In the genomic region with DNA sequence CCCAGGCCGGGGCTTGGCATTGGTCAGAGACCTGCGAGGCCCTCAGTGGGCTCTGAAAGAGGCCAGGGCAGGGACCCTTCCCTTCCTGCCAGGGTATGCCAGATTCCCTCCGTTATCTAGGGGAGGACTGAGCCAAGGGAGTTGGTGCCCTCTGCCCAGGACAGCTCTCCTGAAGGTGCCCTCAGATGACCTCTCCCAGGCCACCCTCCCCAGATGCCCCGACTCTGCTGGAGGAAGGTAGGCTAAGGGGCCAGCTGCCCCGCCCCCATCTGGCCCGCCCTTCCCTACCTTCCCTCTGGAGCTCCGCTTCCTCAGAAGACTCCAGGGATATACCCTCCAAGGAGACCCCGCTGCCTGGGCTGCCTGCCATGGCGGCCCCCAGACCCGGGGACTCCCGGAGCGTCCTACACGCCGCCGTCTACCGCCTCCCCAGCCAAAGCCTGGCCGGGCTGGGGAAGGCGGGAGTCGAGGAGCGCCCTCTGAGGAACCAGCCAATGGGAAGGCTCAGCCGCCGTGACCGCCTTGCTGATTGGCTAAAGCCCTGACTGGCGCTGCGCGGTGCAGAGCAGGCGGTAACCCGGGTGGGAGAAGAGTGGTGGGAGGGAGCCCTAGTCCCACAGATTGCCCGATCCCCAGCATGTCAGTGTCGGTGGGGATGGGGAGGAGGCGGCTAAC, we compare ENCODE assay signal across 8 cellular contexts. TPM values are rescaled to one million over a fixed set of nuclear protein-coding genes. Genes with fewer than 3 reads are reported as not detected.
DNase-seq lines count a peak whose midpoint lies in the region; ATAC-seq, FAIRE-seq and TF ChIP-seq lines count a peak whose summit lies in the region.

No MANE protein-coding gene starts in this region.

- BruUV-seq in Calu3 (replicated peaks; lab: Mats Ljungman, UMichigan): no TSS peak

- DNase-seq in Calu3: peak; percentile 95
- peak; percentile 91 for DNase-seq in NCI-H345 (lab: John Stamatoyannopoulos, UW)
- DNase-seq in activated CD4-positive, alpha-beta T cell treated with anti-CD3 and anti-CD28 coated beads for 1 hour: peak; percentile 72
- DNase-seq in central memory CD8-positive, alpha-beta T cell (ENCODE audit: low spot score in 2 of 2): peak; percentile 50 to 51
- DNase-seq in keratinocyte (ENCODE audit: low read depth, low spot score): no peak
- DNase-seq in spleen: peak; percentile 91

- FAIRE-seq in keratinocyte (lab: Jason Lieb, UNC): no peak

- H3K27ac ChIP-seq in keratinocyte (ENCODE audit: control insufficient read depth, insufficient read depth, low read length) (no peak overlapping the region), spleen (no peak overlapping the region)

- H3K4me1 ChIP-seq in keratinocyte (ENCODE audit: control insufficient read depth, extremely low read depth, insufficient read depth, low read length) (peaks cover 14% of the 10 kb centered on the region), spleen (peaks cover 5 to 15% (median 14%) of the 10 kb centered on the region in 6 donors)

- H4K20me1 ChIP-seq in keratinocyte (ENCODE audit: control insufficient read depth, extremely low read depth, insufficient read depth, low read length): no peaks in the 10 kb centered on the region

- ATAC-seq in HG02938 (IDR thresholded peaks at IDR 0.05; ENCODE audit: unreplicated experiment) (peak; percentile 68), GM19395 (IDR thresholded peaks at IDR 0.05; ENCODE audit: unreplicated experiment) (no peak)
- ATAC-seq in central memory CD8-positive, alpha-beta T cell (replicated peaks; ENCODE audit: extremely low read depth, poor library complexity, severe bottlenecking): peak; percentile 86

- H3K9ac ChIP-seq in keratinocyte (ENCODE audit: control insufficient read depth, extremely low read depth, insufficient read depth, low read length): no peak overlapping the region

- H3K4me2 ChIP-seq in keratinocyte (ENCODE audit: control insufficient read depth, extremely low read depth, insufficient read depth, low read depth, low read length): peak overlapping the region; percentile 73

- no peaks in the 10 kb centered on the region for H3K9me1 ChIP-seq in keratinocyte (ENCODE audit: control insufficient read depth, extremely low read depth, insufficient read depth, low read length)

- WGBS in spleen, 5 donors: 1 to 16% (median 5%) methylated on average over 7 to 31 of the region's 31 CpGs

- peaks cover 7% of the 10 kb centered on the region for H3K36me3 Mint-ChIP-seq in Calu3 (ENCODE audit: insufficient read depth, unreplicated experiment)
- H3K36me3 Mint-ChIP-seq in central memory CD8-positive, alpha-beta T cell (ENCODE audit: insufficient read depth): peaks cover 6% of the 10 kb centered on the region

- no peaks in the 10 kb centered on the region for H3K9me3 ChIP-seq in keratinocyte (ENCODE audit: control insufficient read depth, low read depth, low read length)
- H3K9me3 ChIP-seq in spleen: no peaks in the 10 kb centered on the region

- dilution Hi-C loops in keratinocyte (cut with MboI; ENCODE audit: extremely low pct_ligation_motif_present, low sequenced_read_pairs): no loop called here

- peaks cover 77% of the 10 kb centered on the region for H3K27me3 Mint-ChIP-seq in Calu3 (ENCODE audit: unreplicated experiment)
- peaks cover 74% of the 10 kb centered on the region for H3K27me3 Mint-ChIP-seq in central memory CD8-positive, alpha-beta T cell

- H2AFZ ChIP-seq in keratinocyte (ENCODE audit: control insufficient read depth, low read length): peak overlapping the region; percentile 40

- no peaks in the 10 kb centered on the region for H3K79me2 ChIP-seq in keratinocyte (ENCODE audit: control insufficient read depth, insufficient read depth, low read length)

- H3K9me3 Mint-ChIP-seq in Calu3 (ENCODE audit: low read depth, unreplicated experiment): no peaks in the 10 kb centered on the region
- H3K9me3 Mint-ChIP-seq in central memory CD8-positive, alpha-beta T cell: no peaks in the 10 kb centered on the region

- peaks cover 19% of the 10 kb centered on the region for H3K4me1 Mint-ChIP-seq in Calu3 (ENCODE audit: low read depth, unreplicated experiment)
- H3K4me1 Mint-ChIP-seq in central memory CD8-positive, alpha-beta T cell: peaks cover 12% of the 10 kb centered on the region

- H3K4me3 ChIP-seq in keratinocyte (ENCODE audit: control insufficient read depth in 2 of 3, extremely low read depth in 1 of 3, insufficient read depth in 2 of 3, low read depth in 1 of 3, low read length in 3 of 3) (peak overlapping the region; percentile 24 to 44 (median 38)), spleen (peak overlapping the region; percentile 16 to 65 (median 32))

- CTCF ChIA-PET in Calu3 (lab: Charles Lee): interaction anchor here (0.5 to 1.0 kb wide), 4 partner anchors 10 to 241 kb away, joined by 3 to 4 read pairs (median 4); no protein-coding TSS in a partner anchor

- TF ChIP-seq CTCF in Calu3 (IDR thresholded peaks at IDR 0.05; ENCODE audit: unreplicated experiment): no peak
- TF ChIP-seq CTCF in keratinocyte (optimal IDR thresholded peaks at IDR 0.05 in 1 of 3, IDR thresholded peaks at IDR 0.05 in 1 of 3, conservative IDR thresholded peaks at IDR 0.05 in 1 of 3; ENCODE audit: extremely low read depth in 1 of 3, insufficient read depth in 2 of 3, low read length in 3 of 3): no peak
- TF ChIP-seq CTCF in spleen (IDR thresholded peaks at IDR 0.05 in 8 of 11, conservative IDR thresholded peaks at IDR 0.05 in 3 of 11): no peak

- H3K27me3 ChIP-seq in keratinocyte (ENCODE audit: control insufficient read depth, extremely low read depth, insufficient read depth, low read length) (peaks cover 39% of the 10 kb centered on the region), spleen (replicated peaks in 1 of 7) (peaks cover 0 to 88% (median 24%) of the 10 kb centered on the region in 7 donors)

- intact Hi-C loops in Calu3 (cut with micrococcal nuclease; ENCODE audit: unreplicated experiment) (no loop called here), spleen (cut with DNase I; ENCODE audit: low total_unique reads) (no loop called here)

- peak overlapping the region; percentile 51 for H3K27ac Mint-ChIP-seq in Calu3 (ENCODE audit: unreplicated experiment)
- H3K27ac Mint-ChIP-seq in central memory CD8-positive, alpha-beta T cell (ENCODE audit: low read depth): no peak overlapping the region

- no peak for TF ChIP-seq POLR2A in spleen (IDR thresholded peaks at IDR 0.05)

- H3K36me3 ChIP-seq in keratinocyte (ENCODE audit: control insufficient read depth in 2 of 2, extremely low read depth in 1 of 2, insufficient read depth in 2 of 2, low read length in 2 of 2) (no peaks in the 10 kb centered on the region), spleen (no peaks in the 10 kb centered on the region)

- peak overlapping the region; percentile 75 for H3K4me3 Mint-ChIP-seq in Calu3 (ENCODE audit: low read depth, unreplicated experiment)
- peak overlapping the region; percentile 71 for H3K4me3 Mint-ChIP-seq in central memory CD8-positive, alpha-beta T cell

RNA-seq across cellular contexts. Expression of gene MPP2, which starts 7.0 kb away (rescaled TPM):
- total RNA-seq in Calu3 (2022) (5.5 and 6.7 TPM in 2 replicates), spleen (1 to 10 TPM in 5 of 7 donors, under 1 TPM in 2; 0.77 to 2.4 (median 1.2) TPM)
- polyA plus RNA-seq in keratinocyte (0.07 to 0.30 TPM (median 0.12 TPM) in 3 replicates), spleen (under 1 TPM; 0.13 to 0.51 (median 0.15) TPM)
- not detected for polyA plus RNA-seq in keratinocyte (2011; ENCODE audit: low read depth)
- 0.06 and 0.13 TPM in 2 replicates for polyA plus RNA-seq in keratinocyte (2011; cell fraction: cytosol; rRNA removed)
- polyA plus RNA-seq in keratinocyte (2011; cell fraction: nucleus; rRNA removed): 0.11 and 0.13 TPM in 2 replicates
- polyA plus RNA-seq in keratinocyte (2012; ENCODE audit: low replicate concordance): 0.04 and 0.09 TPM in 2 replicates
- 0.13 to 0.23 TPM in 2 of 3 replicates, not detected in the other for polyA minus RNA-seq in keratinocyte
- polyA minus RNA-seq in keratinocyte (2011; cell fraction: cytosol; rRNA and poly(A)+ RNA removed): not detected
- 0.16 and 0.32 TPM in 2 replicates for polyA minus RNA-seq in keratinocyte (2011; cell fraction: nucleus; rRNA and poly(A)+ RNA removed)

RNA-seq across cellular contexts. Expression of gene PPY, which starts 42.0 kb away (rescaled TPM):
- total RNA-seq in Calu3 (2022) (not detected in 2 replicates), spleen (not detected)
- polyA plus RNA-seq in keratinocyte (not detected in 3 replicates), spleen (not detected)
- polyA plus RNA-seq in keratinocyte (2011; ENCODE audit: low read depth): not detected
- polyA plus RNA-seq in keratinocyte (2011; cell fraction: cytosol; rRNA removed): not detected in 2 replicates
- not detected in 2 replicates for polyA plus RNA-seq in keratinocyte (2011; cell fraction: nucleus; rRNA removed)
- not detected in 2 replicates for polyA plus RNA-seq in keratinocyte (2012; ENCODE audit: low replicate concordance)
- polyA minus RNA-seq in keratinocyte: not detected in 3 replicates
- not detected for polyA minus RNA-seq in keratinocyte (2011; cell fraction: cytosol; rRNA and poly(A)+ RNA removed)
- not detected in 2 replicates for polyA minus RNA-seq in keratinocyte (2011; cell fraction: nucleus; rRNA and poly(A)+ RNA removed)

RNA-seq across cellular contexts. Expression of gene CD300LG, which starts 53.3 kb away (rescaled TPM):
- total RNA-seq in Calu3 (2022): not detected in 2 replicates
- polyA plus RNA-seq in keratinocyte: not detected in 3 replicates
- not detected for polyA plus RNA-seq in keratinocyte (2011; ENCODE audit: low read depth)
- polyA plus RNA-seq in keratinocyte (2011; cell fraction: cytosol; rRNA removed): not detected in 2 replicates
- not detected in 2 replicates for polyA plus RNA-seq in keratinocyte (2011; cell fraction: nucleus; rRNA removed)
- not detected in 2 replicates for polyA plus RNA-seq in keratinocyte (2012; ENCODE audit: low replicate concordance)
- polyA minus RNA-seq in keratinocyte: not detected in 3 replicates
- polyA minus RNA-seq in keratinocyte (2011; cell fraction: cytosol; rRNA and poly(A)+ RNA removed): not detected
- polyA minus RNA-seq in keratinocyte (2011; cell fraction: nucleus; rRNA and poly(A)+ RNA removed): not detected in 2 replicates
- total RNA-seq in spleen: 1 to 10 TPM in 6 of 7 donors, under 1 TPM in 1; 0.77 to 5.3 (median 3.6) TPM
- 1 to 10 TPM in 1 of 3 donors, under 1 TPM in 2; 0.33 to 1.7 (median 0.73) TPM for polyA plus RNA-seq in spleen

RNA-seq across cellular contexts. Expression of gene PYY, which starts 53.4 kb away (rescaled TPM):
- total RNA-seq in Calu3 (2022) (not detected in 2 replicates), spleen (not detected)
- polyA plus RNA-seq in keratinocyte (not detected in 3 replicates), spleen (not detected)
- polyA plus RNA-seq in keratinocyte (2011; ENCODE audit: low read depth): not detected
- not detected in 2 replicates for polyA plus RNA-seq in keratinocyte (2011; cell fraction: cytosol; rRNA removed)
- polyA plus RNA-seq in keratinocyte (2011; cell fraction: nucleus; rRNA removed): not detected in 2 replicates
- not detected in 2 replicates for polyA plus RNA-seq in keratinocyte (2012; ENCODE audit: low replicate concordance)
- polyA minus RNA-seq in keratinocyte: not detected in 3 replicates
- polyA minus RNA-seq in keratinocyte (2011; cell fraction: cytosol; rRNA and poly(A)+ RNA removed): not detected
- not detected in 2 replicates for polyA minus RNA-seq in keratinocyte (2011; cell fraction: nucleus; rRNA and poly(A)+ RNA removed)
